Comparison of ENCODE assay signal across 23 cellular contexts in the genomic region with DNA sequence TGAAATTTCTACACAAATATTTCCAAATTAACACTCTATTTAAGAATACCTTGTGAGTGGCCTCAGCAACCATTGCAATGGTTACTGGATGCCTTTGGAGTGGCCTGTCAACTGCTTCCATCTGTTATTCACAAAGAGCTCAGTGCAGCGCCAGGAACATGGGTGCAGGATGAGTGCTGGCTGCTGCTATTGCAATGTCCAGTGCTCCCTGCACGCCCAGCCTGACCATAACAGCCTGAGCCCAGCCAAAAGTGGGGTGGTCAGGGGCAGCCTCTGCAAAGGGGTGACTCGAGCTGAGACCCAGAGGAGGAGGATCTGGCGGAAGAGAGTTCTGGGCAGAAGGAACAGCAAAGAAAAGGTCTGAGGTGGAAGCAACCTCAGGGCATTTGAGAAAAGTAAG. TPM values are rescaled to one million over a fixed set of nuclear protein-coding genes. Genes with fewer than 3 reads are reported as not detected.
DNase-seq lines count a peak whose midpoint lies in the region; ATAC-seq and TF ChIP-seq lines count a peak whose summit lies in the region.
"Had no signal": no experiment of that assay in that cellular context is flagged by ENCODE, and none has a peak within 500 bp of the region (broad histone marks: within the 10 kb centered on the region; RNA-seq: fewer than 3 reads in every experiment).

No MANE protein-coding gene starts in this region.

- H3K27ac ChIP-seq in esophagus muscularis mucosa (replicated peaks in 1 of 4) (peak overlapping the region; percentile 5 to 46 (median 18)), upper lobe of right lung (no peak overlapping the region)
- H3K27ac ChIP-seq: breast epithelium, prostate gland, stomach, uterus had no signal

- TF ChIP-seq EP300 in esophagus muscularis mucosa (IDR thresholded peaks at IDR 0.05) = no peak

- no peak for DNase-seq in activated naive CD4-positive, alpha-beta T cell treated with anti-CD3 and anti-CD28 coated beads, Interleukin-2, amount 50 U/mL, for 72 hours (ENCODE audit: low spot score in 2 of 2)
- DNase-seq in activated naive CD4-positive, alpha-beta T cell treated with anti-CD3 and anti-CD28 coated beads, Interleukin-2, amount 10 ng/mL, durations not matched to agents 7 days and 5 days = no peak
- DNase-seq in T-cell (no peak), esophagus muscularis mucosa (ENCODE audit: extremely low spot score) (no peak), upper lobe of right lung (no peak), occipital lobe (lab: John Stamatoyannopoulos, UW) (no peak), ureter (ENCODE audit: low spot score) (no peak)
- DNase-seq: activated CD4-positive, alpha-beta T cell treated with anti-CD3 and anti-CD28 coated beads for 48 hours; activated gamma-delta T cell treated with Interleukin-2 at 50 U/mL for 16 hours; effector CD4-positive, alpha-beta T cell; hypothalamus; Karpas-422; left cardiac atrium; NCI-H1417; NK-92 treated with Interleukin-12 subunit alpha and Interleukin-12 subunit beta, amount 100 ng/mL, for 24 hours; Right ventricle myocardium superior; stomach; T1000; uterus had no signal

- CTCF ChIA-PET in activated naive CD4-positive, alpha-beta T cell treated with anti-CD3 and anti-CD28 coated beads, Interleukin-2, amount 10 ng/mL, durations not matched to agents 7 days and 5 days (lab: Charles Lee) = no interaction called here
- CTCF ChIA-PET in T-cell (lab: Charles Lee) = no interaction called here

- H3K9me3 ChIP-seq in esophagus muscularis mucosa (no peaks in the 10 kb centered on the region), upper lobe of right lung (no peaks in the 10 kb centered on the region)
- H3K9me3 ChIP-seq: breast epithelium, prostate gland, stomach, uterus had no signal

- H3K4me1 ChIP-seq in esophagus muscularis mucosa = peaks cover 6 to 52% (median 43%) of the 10 kb centered on the region in 4 donors
- peaks cover 37% of the 10 kb centered on the region for H3K4me1 ChIP-seq in upper lobe of right lung
- H3K4me1 ChIP-seq: breast epithelium, prostate gland, uterus had no signal

- H3K27ac Mint-ChIP-seq in activated naive CD4-positive, alpha-beta T cell treated with anti-CD3 and anti-CD28 coated beads, Interleukin-2, amount 50 U/mL, for 72 hours = peak overlapping the region; percentile 84
- no peak overlapping the region for H3K27ac Mint-ChIP-seq in activated naive CD4-positive, alpha-beta T cell treated with anti-CD3 and anti-CD28 coated beads, Interleukin-2, amount 10 ng/mL, durations not matched to agents 7 days and 5 days
- H3K27ac Mint-ChIP-seq in T-cell = peak overlapping the region; percentile 98

- peaks cover 0 to 18% of the 10 kb centered on the region in 2 donors for H3K36me3 Mint-ChIP-seq in activated naive CD4-positive, alpha-beta T cell treated with anti-CD3 and anti-CD28 coated beads, Interleukin-2, amount 50 U/mL, for 72 hours
- H3K36me3 Mint-ChIP-seq in activated naive CD4-positive, alpha-beta T cell treated with anti-CD3 and anti-CD28 coated beads, Interleukin-2, amount 10 ng/mL, durations not matched to agents 7 days and 5 days = peaks cover 20% of the 10 kb centered on the region
- peaks cover 13% of the 10 kb centered on the region for H3K36me3 Mint-ChIP-seq in T-cell

- peaks cover 43% of the 10 kb centered on the region for H3K4me1 Mint-ChIP-seq in activated naive CD4-positive, alpha-beta T cell treated with anti-CD3 and anti-CD28 coated beads, Interleukin-2, amount 10 ng/mL, durations not matched to agents 7 days and 5 days
- peaks cover 50 to 71% (median 60%) of the 10 kb centered on the region in 3 donors for H3K4me1 Mint-ChIP-seq in T-cell

- no peak for TF ChIP-seq CTCF in esophagus muscularis mucosa (IDR thresholded peaks at IDR 0.05)
- TF ChIP-seq CTCF in upper lobe of right lung (IDR thresholded peaks at IDR 0.05) = no peak

- no peak for ATAC-seq in activated naive CD4-positive, alpha-beta T cell treated with anti-CD3 and anti-CD28 coated beads, Interleukin-2, amount 50 U/mL, for 72 hours
- ATAC-seq in T-cell (replicated peaks in 1 of 4) (no peak), upper lobe of right lung (peak; percentile 58), GM21447 (IDR thresholded peaks at IDR 0.05; ENCODE audit: unreplicated experiment) (no peak)

- H3K36me3 ChIP-seq in esophagus muscularis mucosa (no peaks in the 10 kb centered on the region), upper lobe of right lung (no peaks in the 10 kb centered on the region)
- H3K36me3 ChIP-seq: breast epithelium, prostate gland, stomach, uterus had no signal

- H3K4me3 Mint-ChIP-seq in activated naive CD4-positive, alpha-beta T cell treated with anti-CD3 and anti-CD28 coated beads, Interleukin-2, amount 10 ng/mL, durations not matched to agents 7 days and 5 days = no peak overlapping the region
- peak overlapping the region in 2 of 3 donors; percentile 82 to 83 for H3K4me3 Mint-ChIP-seq in T-cell

- H3K27me3 Mint-ChIP-seq in activated naive CD4-positive, alpha-beta T cell treated with anti-CD3 and anti-CD28 coated beads, Interleukin-2, amount 10 ng/mL, durations not matched to agents 7 days and 5 days = no peaks in the 10 kb centered on the region
- H3K27me3 Mint-ChIP-seq in T-cell = no peaks in the 10 kb centered on the region

- POLR2A ChIA-PET in T-cell (lab: Charles Lee) = no interaction called here

- no peak for TF ChIP-seq POLR2A in esophagus muscularis mucosa (IDR thresholded peaks at IDR 0.05; ENCODE audit: low read depth)

- intact Hi-C loops in esophagus muscularis mucosa (cut with DNase I) = no loop called here
- intact Hi-C loops in upper lobe of right lung (cut with DNase I) = no loop called here

- H3K27me3 ChIP-seq in esophagus muscularis mucosa (no peaks in the 10 kb centered on the region), upper lobe of right lung (no peaks in the 10 kb centered on the region)
- H3K27me3 ChIP-seq: breast epithelium, stomach, uterus had no signal

- H3K9me3 Mint-ChIP-seq in activated naive CD4-positive, alpha-beta T cell treated with anti-CD3 and anti-CD28 coated beads, Interleukin-2, amount 50 U/mL, for 72 hours = peaks cover 0 to 3% of the 10 kb centered on the region in 2 donors
- no peaks in the 10 kb centered on the region for H3K9me3 Mint-ChIP-seq in activated naive CD4-positive, alpha-beta T cell treated with anti-CD3 and anti-CD28 coated beads, Interleukin-2, amount 10 ng/mL, durations not matched to agents 7 days and 5 days
- no peaks in the 10 kb centered on the region for H3K9me3 Mint-ChIP-seq in T-cell

- H3K4me3 ChIP-seq in esophagus muscularis mucosa (no peak overlapping the region), upper lobe of right lung (no peak overlapping the region)
- H3K4me3 ChIP-seq: breast epithelium, prostate gland, smooth muscle cell, stomach, uterus had no signal

- WGBS in esophagus muscularis mucosa = 42% methylated on average over 4 of the region's 4 CpGs

RNA-seq across cellular contexts. Expression of a gene that starts 18.4 kb away (rescaled TPM):
- total RNA-seq in activated naive CD4-positive, alpha-beta T cell treated with anti-CD3 and anti-CD28 coated beads, Interleukin-2, amount 50 U/mL, for 72 hours = 1 to 10 TPM; 5.1 to 6.5 TPM
- 10 to 100 TPM in 3 of 5 donors, 1 to 10 TPM in 2; 8.0 to 13.8 (median 11.2) TPM for total RNA-seq in T-cell
- total RNA-seq in esophagus muscularis mucosa = 1 to 10 TPM; 3.1 to 8.1 (median 5.4) TPM
- 40.2 TPM for total RNA-seq in upper lobe of right lung
- 0.16 TPM for total RNA-seq in occipital lobe
- total RNA-seq in ureter = 0.91 TPM

RNA-seq across cellular contexts. Expression of a gene that starts 38.0 kb away (rescaled TPM):
- 10 to 100 TPM; 75.8 to 85.5 TPM for total RNA-seq in activated naive CD4-positive, alpha-beta T cell treated with anti-CD3 and anti-CD28 coated beads, Interleukin-2, amount 50 U/mL, for 72 hours
- 10 to 100 TPM; 55.8 to 69.7 (median 64.8) TPM for total RNA-seq in T-cell
- total RNA-seq in esophagus muscularis mucosa = 10 to 100 TPM; 71.0 to 93.3 (median 78.5) TPM
- 77.4 TPM for total RNA-seq in upper lobe of right lung
- 51.3 TPM for total RNA-seq in occipital lobe
- total RNA-seq in ureter = 91.2 TPM

RNA-seq across cellular contexts. Expression of a gene that starts 38.0 kb away (rescaled TPM):
- total RNA-seq in activated naive CD4-positive, alpha-beta T cell treated with anti-CD3 and anti-CD28 coated beads, Interleukin-2, amount 50 U/mL, for 72 hours = 10 to 100 TPM; 68.5 to 88.7 TPM
- total RNA-seq in T-cell (10 to 100 TPM; 17.3 to 47.7 (median 41.9) TPM), esophagus muscularis mucosa (10 to 100 TPM; 16.2 to 22.9 (median 20.7) TPM), upper lobe of right lung (27.8 TPM), occipital lobe (32.6 TPM), ureter (36.6 TPM)

RNA-seq across cellular contexts. Expression of a gene that starts 38.5 kb away (rescaled TPM):
- total RNA-seq in activated naive CD4-positive, alpha-beta T cell treated with anti-CD3 and anti-CD28 coated beads, Interleukin-2, amount 50 U/mL, for 72 hours = 100 to 1,000 TPM in 1 of 2 donors, 10 to 100 TPM in 1; 93.0 to 130 TPM
- 1 to 10 TPM; 1.3 to 2.3 (median 2.0) TPM for total RNA-seq in T-cell
- 1 to 10 TPM in 3 of 4 donors, under 1 TPM in 1; 0.66 to 2.1 (median 1.4) TPM for total RNA-seq in esophagus muscularis mucosa
- 1.5 TPM for total RNA-seq in upper lobe of right lung
- total RNA-seq in occipital lobe = 4.8 TPM
- 1.6 TPM for total RNA-seq in ureter
